ENCODE assay signal across 17 cellular contexts in the genomic region with DNA sequence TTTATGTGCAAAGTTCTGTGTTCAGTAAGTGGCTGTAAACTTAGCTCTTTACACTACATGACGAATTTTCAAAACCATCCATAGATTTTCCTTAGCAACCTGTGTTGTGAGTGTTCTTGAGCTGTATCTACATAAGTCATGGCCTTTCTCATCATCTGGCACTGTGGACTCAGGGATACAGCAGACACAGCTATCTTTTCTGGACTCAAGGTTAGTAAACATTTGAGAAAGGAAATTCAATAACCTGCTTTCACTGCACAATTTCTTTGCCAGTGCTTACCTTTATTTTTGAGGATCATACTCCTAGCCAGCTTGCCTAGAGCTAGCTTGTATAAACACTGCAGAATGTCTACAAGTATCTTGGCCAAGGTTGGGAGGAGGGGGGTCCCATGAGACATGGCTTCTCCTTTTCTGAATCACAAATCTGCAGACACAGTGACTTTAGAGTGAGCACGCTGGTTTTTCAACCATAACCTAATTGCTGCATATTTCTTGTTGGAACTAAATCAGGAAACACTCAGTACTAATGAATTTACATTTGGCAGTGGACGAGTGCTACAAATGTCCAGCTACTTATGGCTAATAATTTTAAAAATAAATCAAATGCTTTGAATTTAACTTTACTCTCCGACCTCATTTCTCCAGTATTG. TPM values are rescaled to one million over a fixed set of nuclear protein-coding genes. Genes with fewer than 3 reads are reported as not detected.
A peak's percentile ranks its signal among the peaks of the same experiment; 100 is the strongest.
DNase-seq lines count a peak whose midpoint lies in the region; ATAC-seq and TF ChIP-seq lines count a peak whose summit lies in the region.
"Had no signal": no experiment of that assay in that cellular context is flagged by ENCODE, and none has a peak within 500 bp of the region (broad histone marks: within the 10 kb centered on the region; RNA-seq: fewer than 3 reads in every experiment).

No MANE protein-coding gene starts in this region.

- H3K27ac Mint-ChIP-seq in GM23338 = no peak overlapping the region
- H3K27ac Mint-ChIP-seq: activated naive CD8-positive, alpha-beta T cell; CD14-positive monocyte had no signal

- H3K4me1 Mint-ChIP-seq in GM23338 = peaks cover 4% of the 10 kb centered on the region; the same call in 2 of the 3 replicates

- TF ChIP-seq EP300 in SK-N-SH (IDR thresholded peaks at IDR 0.05; ENCODE audit: borderline replicate concordance in 1 of 2, low read depth in 1 of 2, low read length in 1 of 2) = no peak

- H2AFZ ChIP-seq in SK-N-SH (ENCODE audit: low read depth) = no peak overlapping the region
- no peak overlapping the region for H2AFZ ChIP-seq in GM23338

- no peaks in the 10 kb centered on the region for H4K20me1 ChIP-seq in SK-N-SH (ENCODE audit: insufficient read depth)
- H4K20me1 ChIP-seq in GM23338 (replicated peaks; ENCODE audit: insufficient read depth) = no peaks in the 10 kb centered on the region

- H3K4me3 ChIP-seq in SK-N-SH (ENCODE audit: low read depth in 2 of 2, low read length in 1 of 2) (no peak overlapping the region), retinal pigment epithelial cell (ENCODE audit: low read length) (no peak overlapping the region), GM23338 (no peak overlapping the region)
- H3K4me3 ChIP-seq: uterus had no signal

- POLR2A ChIA-PET in SK-N-SH (lab: Yijun Ruan, JAX) = no interaction called here

- H3K9me3 ChIP-seq in SK-N-SH = no peaks in the 10 kb centered on the region
- H3K9me3 ChIP-seq: uterus had no signal

- H3K27me3 ChIP-seq in SK-N-SH (ENCODE audit: insufficient read depth) (no peaks in the 10 kb centered on the region), GM23338 (ENCODE audit: insufficient read depth) (no peaks in the 10 kb centered on the region)
- H3K27me3 ChIP-seq: uterus had no signal

- TF ChIP-seq RAD21 in SK-N-SH (IDR thresholded peaks at IDR 0.05; ENCODE audit: low read length) = no peak

- H3F3A ChIP-seq in SK-N-SH (replicated peaks; ENCODE audit: insufficient read depth) (no peaks in the 10 kb centered on the region), GM23338 (replicated peaks; ENCODE audit: low read depth) (no peaks in the 10 kb centered on the region)

- H3K4me3 Mint-ChIP-seq in GM23338 = no peak overlapping the region
- H3K4me3 Mint-ChIP-seq: activated naive CD8-positive, alpha-beta T cell; CD14-positive monocyte; WTC11 had no signal

- 36% methylated on average over 4 of the region's 4 CpGs for whole genome bisulfite sequencing in SK-N-SH (ENCODE audit: low lambda C conversion rate)

- TF ChIP-seq CTCF in SK-N-SH (IDR thresholded peaks at IDR 0.05) = no peak
- TF ChIP-seq CTCF in retinal pigment epithelial cell (conservative IDR thresholded peaks at IDR 0.05; ENCODE audit: low read depth, low read length) = no peak
- TF ChIP-seq CTCF in GM23338 (conservative IDR thresholded peaks at IDR 0.05; ENCODE audit: low read depth in 2 of 2) = no peak

- H3K9ac ChIP-seq in SK-N-SH = no peak overlapping the region

- H3K4me1 ChIP-seq in SK-N-SH (ENCODE audit: control insufficient read depth in 1 of 2, insufficient read depth in 2 of 2, low read depth in 1 of 2, low read length in 1 of 2) (peaks cover 4 to 6% of the 10 kb centered on the region in 2 experiments; a peak in 3 of 4 replicates), GM23338 (ENCODE audit: insufficient read depth) (0 out of 2 replicates have a peak, but pooled peaks cover 4% of the 10 kb centered on the region)
- H3K4me1 ChIP-seq: uterus had no signal

- H3K36me3 Mint-ChIP-seq in GM23338 (ENCODE audit: low read depth) = no peaks in the 10 kb centered on the region
- H3K36me3 Mint-ChIP-seq: activated naive CD8-positive, alpha-beta T cell had no signal

- no peaks in the 10 kb centered on the region for H3K79me2 ChIP-seq in SK-N-SH (ENCODE audit: insufficient read depth)
- H3K79me2 ChIP-seq in GM23338 (replicated peaks; ENCODE audit: insufficient read depth) = no peaks in the 10 kb centered on the region

- peak overlapping the region; percentile 32 to 73; a peak in 3 of 4 replicates for H3K27ac ChIP-seq in SK-N-SH (ENCODE audit: low read depth in 2 of 2, low read length in 1 of 2)
- H3K27ac ChIP-seq in GM23338 (ENCODE audit: low read depth) = no peak overlapping the region

- H3K9me2 ChIP-seq in SK-N-SH (no peaks in the 10 kb centered on the region), GM23338 (ENCODE audit: insufficient read depth) (no peaks in the 10 kb centered on the region)

- no peak for ATAC-seq in GM19467 (IDR thresholded peaks at IDR 0.05; ENCODE audit: unreplicated experiment)
- ATAC-seq in GM23338 = no peak
- ATAC-seq in GM21381 (IDR thresholded peaks at IDR 0.05; ENCODE audit: unreplicated experiment) = no peak
- ATAC-seq: WTC11 had no signal

- no peak overlapping the region for H3K4me2 ChIP-seq in SK-N-SH
- H3K4me2 ChIP-seq in GM23338 = no peak overlapping the region

- CTCF ChIA-PET in SK-N-SH (lab: Yijun Ruan, JAX) = interaction anchor here (0.9 kb wide), 1 partner anchor 22 kb away, joined by 3 read pairs; no protein-coding TSS in a partner anchor

- no peaks in the 10 kb centered on the region for H3K9me3 Mint-ChIP-seq in GM23338
- H3K9me3 Mint-ChIP-seq: WTC11 had no signal

- peak; percentile 66 for DNase-seq in GM03348 (ENCODE audit: low spot score)
- DNase-seq in SK-N-SH = no peak
- DNase-seq in fibroblast of the conjunctiva (ENCODE audit: low read depth) = peak; percentile 22
- peak; percentile 59 for DNase-seq in retinal pigment epithelial cell (ENCODE audit: low read depth)
- DNase-seq in GM23338 (ENCODE audit: low spot score) = no peak
- DNase-seq in DMS 273 (lab: John Stamatoyannopoulos, UW; ENCODE audit: unreplicated experiment) = no peak
- DNase-seq: activated CD8-positive, alpha-beta memory T cell treated with anti-CD3 and anti-CD28 coated beads, Interleukin-2, amount 50 U/mL, for 48 hours; GDM1; H7; posterior cingulate gyrus; uterus had no signal

- H3K36me3 ChIP-seq in SK-N-SH (replicated peaks in 1 of 2; ENCODE audit: control insufficient read depth in 1 of 2, insufficient read depth in 2 of 2, low read length in 1 of 2) (peaks cover 0 to 10% of the 10 kb centered on the region in 2 experiments), GM23338 (ENCODE audit: insufficient read depth) (no peaks in the 10 kb centered on the region)
- H3K36me3 ChIP-seq: uterus had no signal

- no peaks in the 10 kb centered on the region for H3K27me3 Mint-ChIP-seq in GM23338 (ENCODE audit: insufficient read depth, low read depth, poor library complexity)
- H3K27me3 Mint-ChIP-seq: activated naive CD8-positive, alpha-beta T cell had no signal

TF ChIP-seq in SK-N-SH, 30 proteins besides CTCF, POLR2A, EP300 and RAD21:
- TF ChIP-seq POLR2AphosphoS5 (IDR thresholded peaks at IDR 0.05; ENCODE audit: low read depth, low read length) = no peak
- no peak for TF ChIP-seq PBX3 (IDR thresholded peaks at IDR 0.05)
- TF ChIP-seq, protein P1, sequence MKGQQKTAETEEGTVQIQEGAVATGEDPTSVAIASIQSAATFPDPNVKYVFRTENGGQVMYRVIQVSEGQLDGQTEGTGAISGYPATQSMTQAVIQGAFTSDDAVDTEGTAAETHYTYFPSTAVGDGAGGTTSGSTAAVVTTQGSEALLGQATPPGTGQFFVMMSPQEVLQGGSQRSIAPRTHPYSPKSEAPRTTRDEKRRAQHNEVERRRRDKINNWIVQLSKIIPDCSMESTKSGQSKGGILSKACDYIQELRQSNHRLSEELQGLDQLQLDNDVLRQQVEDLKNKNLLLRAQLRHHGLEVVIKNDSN (IDR thresholded peaks at IDR 0.05; ENCODE audit: borderline replicate concordance, low read depth) = no peak

TF ChIP-seq in GM23338, 12 proteins besides CTCF, POLR2A, EP300 and RAD21:
- TF ChIP-seq REST (IDR thresholded peaks at IDR 0.05; ENCODE audit: unreplicated experiment) (no peak), ETS1 (IDR thresholded peaks at IDR 0.05) (no peak), ZNF331 (CRISPR knock-in tag; IDR thresholded peaks at IDR 0.05; ENCODE audit: low read depth) (no peak), CREB1 (CRISPR knock-in tag; IDR thresholded peaks at IDR 0.05; ENCODE audit: low read depth) (no peak), POLR2AphosphoS5 (IDR thresholded peaks at IDR 0.05; ENCODE audit: low read depth) (no peak), NANOG (IDR thresholded peaks at IDR 0.05; ENCODE audit: borderline replicate concordance) (no peak)

RNA-seq across cellular contexts. Expression of gene ADAMTS5, which starts 27.2 kb away (rescaled TPM):
- polyA plus RNA-seq in SK-N-SH (2012; rRNA removed) (0.90 and 1.5 TPM in 2 replicates), GM23338 (2016; fragmentation: Nextera tagmentation; extraction: Ambion mirVana) (0.16 and 0.32 TPM in 2 replicates)
- 1.2 and 1.3 TPM in 2 replicates for polyA plus RNA-seq in SK-N-SH (2012; cell fraction: cytosol; rRNA removed)
- 1.3 and 2.6 TPM in 2 replicates for polyA plus RNA-seq in SK-N-SH (2012; cell fraction: nucleus; rRNA removed)
- total RNA-seq in GM23338 (2014; rRNA removed; shearing (Covaris generic)) = 0.21 and 0.47 TPM in 2 replicates
- total RNA-seq: MCF 10A had no signal

Comparison
In these comparisons a context has a peak if more than half of its experiments do, and no peak if none do; other contexts are left out.
1. DNase-seq: peak in GM03348 (single experiment), fibroblast of the conjunctiva (single experiment) and retinal pigment epithelial cell (single experiment); none in SK-N-SH (single experiment), GM23338 (single experiment) and DMS 273 (single experiment).